In genomic region chr19:40549007-40549708, GRCh38 we compare ENCODE assay signal across 8 cellular contexts. TPM values are rescaled to one million over a fixed set of nuclear protein-coding genes. Genes with fewer than 3 reads are reported as not detected.
A peak's percentile ranks its signal among the peaks of the same experiment; 100 is the strongest.
DNase-seq lines count a peak whose midpoint lies in the region; ATAC-seq and TF ChIP-seq lines count a peak whose summit lies in the region.

No MANE protein-coding gene starts in this region.

- no peaks in the 10 kb centered on the region for H3K36me3 ChIP-seq in ES-I3 (ENCODE audit: insufficient read depth, low read length)
- no peaks in the 10 kb centered on the region for H3K36me3 ChIP-seq in mucosa of descending colon (ENCODE audit: low read depth)

- peaks cover 45% of the 10 kb centered on the region for H3K27me3 Mint-ChIP-seq in activated CD4-positive, alpha-beta T cell treated with anti-CD3 and anti-CD28 coated beads, Interleukin-2, amount 10 ng/mL, durations not matched to agents 24 days and 14 days

- intact Hi-C loops in activated CD4-positive, alpha-beta T cell treated with anti-CD3 and anti-CD28 coated beads, Interleukin-2, amount 10 ng/mL, durations not matched to agents 24 days and 14 days (cut with micrococcal nuclease), result loop anchor here (1.0 kb wide), 1 partner anchor 49 kb away; no protein-coding TSS in a partner anchor
- intact Hi-C loops in mucosa of descending colon (cut with DNase I, micrococcal nuclease), result loop anchor here in 1 of 2 donors (10.0 kb wide), 1 partner anchor 46 kb away; no protein-coding TSS in a partner anchor

- peak; percentile 76 for ATAC-seq in mucosa of descending colon
- peak; percentile 93 for ATAC-seq in stimulated activated effector memory CD8-positive, alpha-beta T cell treated with anti-CD3 and anti-CD28 coated beads, Interleukin-12 subunit alpha, Interleukin-12 subunit beta, amount 100 ng/mL, for 72 hours
- ATAC-seq in HG02763 (IDR thresholded peaks at IDR 0.05; ENCODE audit: unreplicated experiment), result no peak

- no peak overlapping the region for H3K27ac Mint-ChIP-seq in activated CD4-positive, alpha-beta T cell treated with anti-CD3 and anti-CD28 coated beads, Interleukin-2, amount 10 ng/mL, durations not matched to agents 24 days and 14 days
- H3K27ac Mint-ChIP-seq in stimulated activated effector memory CD8-positive, alpha-beta T cell treated with anti-CD3 and anti-CD28 coated beads, Interleukin-12 subunit alpha, Interleukin-12 subunit beta, amount 100 ng/mL, for 72 hours, result no peak overlapping the region

- no peaks in the 10 kb centered on the region for H3K36me3 Mint-ChIP-seq in activated CD4-positive, alpha-beta T cell treated with anti-CD3 and anti-CD28 coated beads, Interleukin-2, amount 10 ng/mL, durations not matched to agents 24 days and 14 days (ENCODE audit: low read depth)
- H3K36me3 Mint-ChIP-seq in stimulated activated effector memory CD8-positive, alpha-beta T cell treated with anti-CD3 and anti-CD28 coated beads, Interleukin-12 subunit alpha, Interleukin-12 subunit beta, amount 100 ng/mL, for 72 hours, result no peaks in the 10 kb centered on the region

- H3K27ac ChIP-seq in coronary artery, result no peak overlapping the region

- H3K4me3 ChIP-seq in coronary artery, result peak overlapping the region; percentile 42
- no peak overlapping the region for H3K4me3 ChIP-seq in mucosa of descending colon

- H3K9me3 Mint-ChIP-seq in activated CD4-positive, alpha-beta T cell treated with anti-CD3 and anti-CD28 coated beads, Interleukin-2, amount 10 ng/mL, durations not matched to agents 24 days and 14 days, result no peaks in the 10 kb centered on the region
- no peaks in the 10 kb centered on the region for H3K9me3 Mint-ChIP-seq in stimulated activated effector memory CD8-positive, alpha-beta T cell treated with anti-CD3 and anti-CD28 coated beads, Interleukin-12 subunit alpha, Interleukin-12 subunit beta, amount 100 ng/mL, for 72 hours

- peak overlapping the region; percentile 19; the same call in 1 of the 2 replicates for H3K9ac ChIP-seq in ES-I3 (ENCODE audit: low read depth, low read length)

- H3K9me3 ChIP-seq in ES-I3 (ENCODE audit: control insufficient read depth, insufficient read depth, low read length) (0 out of 2 replicates have a peak, but pooled peaks cover 2% of the 10 kb centered on the region), mucosa of descending colon (no peaks in the 10 kb centered on the region)

- H3K4me3 Mint-ChIP-seq in activated CD4-positive, alpha-beta T cell treated with anti-CD3 and anti-CD28 coated beads, Interleukin-2, amount 10 ng/mL, durations not matched to agents 24 days and 14 days, result peak overlapping the region; percentile 19
- peak overlapping the region; percentile 32 for H3K4me3 Mint-ChIP-seq in stimulated activated effector memory CD8-positive, alpha-beta T cell treated with anti-CD3 and anti-CD28 coated beads, Interleukin-12 subunit alpha, Interleukin-12 subunit beta, amount 100 ng/mL, for 72 hours

- peaks cover 9% of the 10 kb centered on the region for H3K4me1 Mint-ChIP-seq in activated CD4-positive, alpha-beta T cell treated with anti-CD3 and anti-CD28 coated beads, Interleukin-2, amount 10 ng/mL, durations not matched to agents 24 days and 14 days
- H3K4me1 Mint-ChIP-seq in stimulated activated effector memory CD8-positive, alpha-beta T cell treated with anti-CD3 and anti-CD28 coated beads, Interleukin-12 subunit alpha, Interleukin-12 subunit beta, amount 100 ng/mL, for 72 hours, result peaks cover 20% of the 10 kb centered on the region

- no peaks in the 10 kb centered on the region for H3K4me1 ChIP-seq in ES-I3 (ENCODE audit: insufficient read depth, low read length)
- H3K4me1 ChIP-seq in mucosa of descending colon (ENCODE audit: low read depth), result no peaks in the 10 kb centered on the region

- TF ChIP-seq CTCF in coronary artery (IDR thresholded peaks at IDR 0.05) (no peak), mucosa of descending colon (IDR thresholded peaks at IDR 0.05) (no peak)

- DNase-seq in NCI-H1930 (lab: John Stamatoyannopoulos, UW), result peak; percentile 89 to 92
- DNase-seq in activated CD4-positive, alpha-beta T cell treated with anti-CD3 and anti-CD28 coated beads, Interleukin-2, amount 10 ng/mL, durations not matched to agents 24 days and 14 days, result peak; percentile 92
- DNase-seq in coronary artery (ENCODE audit: low spot score), result no peak
- DNase-seq in mucosa of descending colon, result peak in 2 of 3 donors; percentile 72 to 75
- DNase-seq in stimulated activated effector memory CD8-positive, alpha-beta T cell treated with anti-CD3 and anti-CD28 coated beads, Interleukin-12 subunit alpha, Interleukin-12 subunit beta, amount 100 ng/mL, for 72 hours (ENCODE audit: low spot score in 2 of 2), result peak; percentile 63 to 80
- DNase-seq in epidermal melanocyte (ENCODE audit: insufficient read length, low spot score), result no peak

RNA-seq across cellular contexts. Expression of gene SHKBP1, which starts 27.5 kb away (rescaled TPM):
- 111 and 113 TPM in 2 replicates for total RNA-seq in activated CD4-positive, alpha-beta T cell treated with anti-CD3 and anti-CD28 coated beads, Interleukin-2, amount 10 ng/mL, durations not matched to agents 24 days and 14 days
- 10 to 100 TPM; 58.1 to 70.6 (median 62.2) TPM for total RNA-seq in mucosa of descending colon

RNA-seq across cellular contexts. Expression of gene LTBP4, which starts 52.0 kb away (rescaled TPM):
- 123 and 126 TPM in 2 replicates for total RNA-seq in activated CD4-positive, alpha-beta T cell treated with anti-CD3 and anti-CD28 coated beads, Interleukin-2, amount 10 ng/mL, durations not matched to agents 24 days and 14 days
- 100 to 1,000 TPM; 141 to 244 (median 160) TPM for total RNA-seq in mucosa of descending colon

Comparison
In these comparisons a context has a peak if more than half of its experiments do, and no peak if none do; other contexts are left out.
1. DNase-seq: peak in NCI-H1930 (2 of 2), activated CD4-positive, alpha-beta T cell treated with anti-CD3 and anti-CD28 coated beads, Interleukin-2, amount 10 ng/mL, durations not matched to agents 24 days and 14 days (single experiment), mucosa of descending colon (2 of 3) and stimulated activated effector memory CD8-positive, alpha-beta T cell treated with anti-CD3 and anti-CD28 coated beads, Interleukin-12 subunit alpha, Interleukin-12 subunit beta, amount 100 ng/mL, for 72 hours (2 of 2); none in coronary artery (single experiment) and epidermal melanocyte (single experiment).